16 cellular contexts compared by ENCODE assay signal in the genomic region with DNA sequence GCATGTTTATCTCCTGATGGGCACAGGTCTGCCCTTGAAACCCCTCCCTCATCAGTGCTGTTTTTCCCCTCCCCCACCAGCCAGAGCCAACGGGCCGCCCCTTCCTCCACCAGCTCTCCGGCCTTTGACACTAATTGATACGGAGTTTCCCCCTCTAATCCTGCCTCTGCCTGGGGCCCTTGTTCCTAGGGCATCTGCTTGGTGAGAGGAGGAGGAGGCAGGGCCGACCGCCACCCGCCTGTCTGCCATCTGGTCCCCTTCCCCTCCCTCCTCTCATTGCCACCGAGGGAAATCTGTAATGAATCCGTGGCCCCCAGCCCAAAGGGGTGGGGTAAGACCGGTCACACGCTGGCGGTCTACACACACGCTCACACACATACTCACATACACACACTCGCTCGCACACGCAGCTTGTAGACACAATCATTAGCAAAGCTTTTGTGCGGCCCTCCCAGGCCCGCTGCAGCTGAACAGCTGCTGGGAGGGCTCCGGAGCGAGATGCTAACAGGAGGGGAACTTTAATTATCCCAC. TPM values are rescaled to one million over a fixed set of nuclear protein-coding genes. Genes with fewer than 3 reads are reported as not detected.
DNase-seq lines count a peak whose midpoint lies in the region; ATAC-seq and TF ChIP-seq lines count a peak whose summit lies in the region.
"Had no signal": no experiment of that assay in that cellular context is flagged by ENCODE, and none has a peak within 500 bp of the region (broad histone marks: within the 10 kb centered on the region; RNA-seq: fewer than 3 reads in every experiment).

No MANE protein-coding gene starts in this region.

- peaks cover 77% of the 10 kb centered on the region for H3K4me1 Mint-ChIP-seq in glutamatergic neuron (ENCODE audit: low read depth, unreplicated experiment)
- H3K4me1 Mint-ChIP-seq: CD14-positive monocyte; natural killer cell; stimulated activated naive CD8-positive, alpha-beta T cell treated with anti-CD3 and anti-CD28 coated beads, Interleukin-15, amount 100 ng/mL, for 72 hours had no signal

- no peak overlapping the region for H3K4me3 ChIP-seq in effector memory CD4-positive, alpha-beta T cell (ENCODE audit: insufficient read depth, low read depth, low read length, poor library complexity, severe bottlenecking)
- no peak overlapping the region for H3K4me3 ChIP-seq in tibial nerve

- H3K4me3 Mint-ChIP-seq in glutamatergic neuron (ENCODE audit: unreplicated experiment): peak overlapping the region; percentile 84
- H3K4me3 Mint-ChIP-seq: activated naive CD8-positive, alpha-beta T cell; natural killer cell; stimulated activated naive CD8-positive, alpha-beta T cell treated with anti-CD3 and anti-CD28 coated beads, Interleukin-15, amount 100 ng/mL, for 72 hours had no signal

- ATAC-seq in left cardiac atrium: no peak
- ATAC-seq: natural killer cell; Right ventricle myocardium inferior; stimulated activated naive CD8-positive, alpha-beta T cell treated with anti-CD3 and anti-CD28 coated beads, Interleukin-15, amount 100 ng/mL, for 72 hours had no signal

- H3K36me3 Mint-ChIP-seq in glutamatergic neuron (ENCODE audit: unreplicated experiment): no peaks in the 10 kb centered on the region
- H3K36me3 Mint-ChIP-seq: activated naive CD8-positive, alpha-beta T cell; CD14-positive monocyte; natural killer cell had no signal

- H3K36me3 ChIP-seq in effector memory CD4-positive, alpha-beta T cell (ENCODE audit: control insufficient read depth, insufficient read depth, low read length): no peaks in the 10 kb centered on the region
- no peaks in the 10 kb centered on the region for H3K36me3 ChIP-seq in tibial nerve

- H3K9me3 ChIP-seq in effector memory CD4-positive, alpha-beta T cell (ENCODE audit: control insufficient read depth, low read length): no peaks in the 10 kb centered on the region
- H3K9me3 ChIP-seq in tibial nerve: peaks cover 0 to 25% (median 0%) of the 10 kb centered on the region in 4 donors

- no peak overlapping the region for H3K27ac ChIP-seq in effector memory CD4-positive, alpha-beta T cell (ENCODE audit: insufficient read depth, low read length, poor library complexity, severe bottlenecking)
- H3K27ac ChIP-seq in tibial nerve: no peak overlapping the region

- DNase-seq in NCI-H1092 treated with DMSO at 0.1 percent for 48 hours (lab: John Stamatoyannopoulos, UW) (peak; percentile 67), NCI-H524 treated with DMSO at 0.1 percent for 48 hours (lab: John Stamatoyannopoulos, UW) (peak; percentile 96), glutamatergic neuron (peak; percentile 92), retina (peak; percentile 95), left cardiac atrium (no peak), tibial nerve (ENCODE audit: low spot score in 2 of 2) (no peak)
- DNase-seq in effector memory CD4-positive, alpha-beta T cell: no peak
- DNase-seq: activated CD8-positive, alpha-beta memory T cell treated with anti-CD3 and anti-CD28 coated beads, Interleukin-2, amount 50 U/mL, for 4 hours; GDM1; GOT3; natural killer cell; stimulated activated naive CD8-positive, alpha-beta T cell treated with anti-CD3 and anti-CD28 coated beads, Interleukin-15, amount 100 ng/mL, for 72 hours had no signal

- H3K4me1 ChIP-seq in effector memory CD4-positive, alpha-beta T cell (ENCODE audit: control insufficient read depth, insufficient read depth, low read length, poor library complexity, severe bottlenecking): no peaks in the 10 kb centered on the region
- no peaks in the 10 kb centered on the region for H3K4me1 ChIP-seq in tibial nerve

- TF ChIP-seq CTCF in glutamatergic neuron (IDR thresholded peaks at IDR 0.05; ENCODE audit: partially characterized antibody, unreplicated experiment): no peak
- TF ChIP-seq CTCF in tibial nerve (IDR thresholded peaks at IDR 0.05): no peak

- TF ChIP-seq POLR2A in tibial nerve (IDR thresholded peaks at IDR 0.05): no peak

- peak overlapping the region; percentile 98 for H3K27ac Mint-ChIP-seq in glutamatergic neuron (ENCODE audit: unreplicated experiment)
- H3K27ac Mint-ChIP-seq: activated naive CD8-positive, alpha-beta T cell; CD14-positive monocyte; natural killer cell; stimulated activated naive CD8-positive, alpha-beta T cell treated with anti-CD3 and anti-CD28 coated beads, Interleukin-15, amount 100 ng/mL, for 72 hours had no signal

- no peak for TF ChIP-seq EP300 in tibial nerve (IDR thresholded peaks at IDR 0.05)

- 1 to 3% methylated on average over 19 to 20 of the region's 20 CpGs for WGBS in tibial nerve, 2 donors

- intact Hi-C loops in left cardiac atrium (cut with DNase I): no loop called here

- H3K27me3 Mint-ChIP-seq in glutamatergic neuron (ENCODE audit: unreplicated experiment): peaks cover 21% of the 10 kb centered on the region

- H3K9me3 Mint-ChIP-seq in glutamatergic neuron (ENCODE audit: unreplicated experiment): peaks cover 35% of the 10 kb centered on the region

- H3K27me3 ChIP-seq in effector memory CD4-positive, alpha-beta T cell (replicated peaks; ENCODE audit: control insufficient read depth, insufficient read depth, low read length, poor library complexity, severe bottlenecking): no peaks in the 10 kb centered on the region
- H3K27me3 ChIP-seq in tibial nerve: no peaks in the 10 kb centered on the region

RNA-seq across cellular contexts. Expression of a gene that starts 27.4 kb away (rescaled TPM):
- 183 TPM for total RNA-seq in glutamatergic neuron (ENCODE audit: unreplicated experiment)
- total RNA-seq in left cardiac atrium: under 1 TPM; 0.13 to 0.21 TPM
- not detected for total RNA-seq in tibial nerve
- total RNA-seq: liver, natural killer cell had no signal

Comparison
In these comparisons a context has a peak if more than half of its experiments do, and no peak if none do; other contexts are left out.
1. DNase-seq: peak in NCI-H1092 treated with DMSO at 0.1 percent for 48 hours (single experiment), NCI-H524 treated with DMSO at 0.1 percent for 48 hours (single experiment), glutamatergic neuron (single experiment) and retina (single experiment); none in left cardiac atrium (single experiment), effector memory CD4-positive, alpha-beta T cell (0 of 3) and tibial nerve (0 of 2).
2. RNA of a gene that starts 27.4 kb away (total RNA-seq): 183 TPM in glutamatergic neuron (single experiment); 0.13 to 0.21 TPM in left cardiac atrium and not detected in tibial nerve; every median in the first group is over 100 times any median in the second.